Comparison of ENCODE assay signal across 19 cellular contexts in genomic region chr1:30518186-30518585, GRCh38.
"Had no signal": no experiment of that assay in that cellular context is flagged by ENCODE, and none has a peak within 500 bp of the region (broad histone marks: within the 10 kb centered on the region; RNA-seq: fewer than 3 reads in every experiment).

No MANE protein-coding gene starts in this region.

- H3K4me1 ChIP-seq: colonic mucosa, thyroid gland, uterus had no signal

- H3K36me3 ChIP-seq: colonic mucosa, right lobe of liver, thyroid gland, uterus had no signal

- H3K4me3 Mint-ChIP-seq: activated naive CD8-positive, alpha-beta T cell treated with anti-CD3 and anti-CD28 coated beads for 36 hours; activated T-helper 1 cell treated with anti-CD3 and anti-CD28 coated beads, Interleukin-12 subunit alpha, Interleukin-12 subunit beta, Interleukin-2, Interleukin-4 antibody, amounts not matched to agents 30 ng/mL and 10 ng/mL and 1 ng/mL, durations not matched to agents 14 hours and 24 hours and 36 hours; neural crest cell; stimulated activated memory B cell treated with anti-CD40 and anti-IgM and Interleukin-4, amounts not matched to agents 10 μg/mL and 1 μg/mL and 100 μg/mL, for 72 hours; T-helper 1 cell treated with Interleukin-12 subunit alpha and Interleukin-12 subunit beta and Interleukin-4 antibody, amounts not matched to agents 30 μg/mL and 1 μg/mL, for 36 hours had no signal

- ATAC-seq: activated CD4-positive, CD25-positive, alpha-beta regulatory T cell treated with anti-CD3 and anti-CD28 coated beads, Interleukin-2, amount 50 U/mL, for 24 hours; right lobe of liver; stimulated activated memory B cell treated with anti-CD40 and anti-IgM and Interleukin-4, amounts not matched to agents 10 μg/mL and 1 μg/mL and 100 μg/mL, for 72 hours had no signal

- H3K4me1 Mint-ChIP-seq: activated naive CD8-positive, alpha-beta T cell treated with anti-CD3 and anti-CD28 coated beads for 36 hours; stimulated activated memory B cell treated with anti-CD40 and anti-IgM and Interleukin-4, amounts not matched to agents 10 μg/mL and 1 μg/mL and 100 μg/mL, for 72 hours had no signal

- H3K36me3 Mint-ChIP-seq: activated naive CD8-positive, alpha-beta T cell treated with anti-CD3 and anti-CD28 coated beads for 36 hours; stimulated activated memory B cell treated with anti-CD40 and anti-IgM and Interleukin-4, amounts not matched to agents 10 μg/mL and 1 μg/mL and 100 μg/mL, for 72 hours had no signal

- H3K27ac ChIP-seq: colonic mucosa, right lobe of liver, thyroid gland, uterus had no signal

- H3K27me3 ChIP-seq: colonic mucosa, right lobe of liver, thyroid gland, uterus had no signal

- H3K9me3 Mint-ChIP-seq: activated naive CD8-positive, alpha-beta T cell treated with anti-CD3 and anti-CD28 coated beads for 36 hours; activated T-helper 1 cell treated with anti-CD3 and anti-CD28 coated beads, Interleukin-12 subunit alpha, Interleukin-12 subunit beta, Interleukin-2, Interleukin-4 antibody, amounts not matched to agents 30 ng/mL and 10 ng/mL and 1 ng/mL, durations not matched to agents 14 hours and 24 hours and 36 hours; neural crest cell; stimulated activated memory B cell treated with anti-CD40 and anti-IgM and Interleukin-4, amounts not matched to agents 10 μg/mL and 1 μg/mL and 100 μg/mL, for 72 hours; T-helper 1 cell treated with Interleukin-12 subunit alpha and Interleukin-12 subunit beta and Interleukin-4 antibody, amounts not matched to agents 30 μg/mL and 1 μg/mL, for 36 hours had no signal

- H3K4me3 ChIP-seq: colonic mucosa, lung, right lobe of liver, thyroid gland, uterus had no signal

- H3K9me3 ChIP-seq: colonic mucosa, right lobe of liver, thyroid gland, uterus had no signal

- H3K27ac Mint-ChIP-seq: activated naive CD8-positive, alpha-beta T cell treated with anti-CD3 and anti-CD28 coated beads for 36 hours; activated T-helper 1 cell treated with anti-CD3 and anti-CD28 coated beads, Interleukin-12 subunit alpha, Interleukin-12 subunit beta, Interleukin-2, Interleukin-4 antibody, amounts not matched to agents 30 ng/mL and 10 ng/mL and 1 ng/mL, durations not matched to agents 14 hours and 24 hours and 36 hours; stimulated activated memory B cell treated with anti-CD40 and anti-IgM and Interleukin-4, amounts not matched to agents 10 μg/mL and 1 μg/mL and 100 μg/mL, for 72 hours; T-helper 1 cell treated with Interleukin-12 subunit alpha and Interleukin-12 subunit beta and Interleukin-4 antibody, amounts not matched to agents 30 μg/mL and 1 μg/mL, for 36 hours had no signal

- DNase-seq: activated CD4-positive, alpha-beta T cell treated with anti-CD3 and anti-CD28 coated beads, Interleukin-2, amount 50 U/mL, for 1 hour; activated naive CD4-positive, alpha-beta T cell; activated naive CD8-positive, alpha-beta T cell treated with anti-CD3 and anti-CD28 coated beads for 36 hours; activated T-cell treated with anti-CD3 and anti-CD28 coated beads for 4 hours; amniotic stem cell; caudate nucleus; colonic mucosa; hypothalamus; midbrain; stimulated activated CD4-positive, alpha-beta T cell treated with anti-CD3 and anti-CD28 coated beads, Interleukin-4, amount 100 ng/mL, for 4 hours; thyroid gland had no signal
